ENCODE assay signal across 15 cellular contexts in genomic region chr9:98182889-98183599, GRCh38. TPM values are rescaled to one million over a fixed set of nuclear protein-coding genes. Genes with fewer than 3 reads are reported as not detected.
DNase-seq lines count a peak whose midpoint lies in the region; FAIRE-seq and TF ChIP-seq lines count a peak whose summit lies in the region.
"Had no signal": no experiment of that assay in that cellular context is flagged by ENCODE, and none has a peak within 500 bp of the region (broad histone marks: within the 10 kb centered on the region; RNA-seq: fewer than 3 reads in every experiment).

No MANE protein-coding gene starts in this region.

- TF ChIP-seq POLR2A in sigmoid colon (IDR thresholded peaks at IDR 0.05) = no peak

- H3K4me3 Mint-ChIP-seq in chondrocyte (ENCODE audit: unreplicated experiment) = no peak overlapping the region

- intact Hi-C loops in sigmoid colon (cut with DNase I) = no loop called here

- peaks cover 2% of the 10 kb centered on the region for H3K36me3 Mint-ChIP-seq in chondrocyte (ENCODE audit: low read depth)

- H3K27me3 Mint-ChIP-seq in chondrocyte (ENCODE audit: low read depth) = no peaks in the 10 kb centered on the region

- FAIRE-seq in small intestine (lab: Jason Lieb, UNC) = no peak
- FAIRE-seq: D721Med, GM12891, GM18507, H54, RCC 7860 had no signal

- H3K4me3 ChIP-seq in HL-60 (replicated peaks; ENCODE audit: insufficient read depth, low read length) (peak overlapping the region; percentile 59), liver (ENCODE audit: low read depth in 1 of 3, low read length in 3 of 3) (no peak overlapping the region), small intestine (ENCODE audit: low read depth in 1 of 2, low read length in 2 of 2) (no peak overlapping the region), sigmoid colon (no peak overlapping the region)
- H3K4me3 ChIP-seq: BLaER1 treated with 17β-estradiol and CSF1 and Interleukin-3, amounts not matched to agents 10 nM and 100 nM had no signal

- H3K27me3 ChIP-seq in HL-60 (ENCODE audit: insufficient read depth, poor library complexity, severe bottlenecking) = no peaks in the 10 kb centered on the region
- no peaks in the 10 kb centered on the region for H3K27me3 ChIP-seq in liver (ENCODE audit: control insufficient read depth in 4 of 4, insufficient read depth in 4 of 4, low read length in 3 of 4)
- no peaks in the 10 kb centered on the region for H3K27me3 ChIP-seq in small intestine (ENCODE audit: control insufficient read depth in 2 of 2, insufficient read depth in 2 of 2, low read length in 2 of 2)
- no peaks in the 10 kb centered on the region for H3K27me3 ChIP-seq in sigmoid colon
- H3K27me3 ChIP-seq: BLaER1 treated with 17β-estradiol and CSF1 and Interleukin-3, amounts not matched to agents 10 nM and 100 nM had no signal

- DNase-seq in HL-60 (ENCODE audit: low read depth in 1 of 2, low spot score in 1 of 2) = no peak
- peak; percentile 13 for DNase-seq in chondrocyte (ENCODE audit: low spot score)
- DNase-seq in small intestine = peak; percentile 91
- no peak for DNase-seq in sigmoid colon
- DNase-seq in LoVo (ENCODE audit: low spot score) = no peak
- DNase-seq in HK-2 (ENCODE audit: unreplicated experiment) = no peak
- DNase-seq: NCI-H2081, NCI-H446 treated with DMSO at 0.1 percent for 48 hours had no signal

- H3K4me1 Mint-ChIP-seq in chondrocyte (ENCODE audit: low read depth) = peaks cover 28% of the 10 kb centered on the region

- H3K27ac ChIP-seq in HL-60 (replicated peaks) (peak overlapping the region; percentile 88), liver (ENCODE audit: low read depth in 1 of 2, low read length in 2 of 2) (no peak overlapping the region), small intestine (ENCODE audit: low read depth in 1 of 2, low read length in 1 of 2) (peak overlapping the region; percentile 77 to 94), sigmoid colon (no peak overlapping the region)
- H3K27ac ChIP-seq: BLaER1 treated with 17β-estradiol and CSF1 and Interleukin-3, amounts not matched to agents 10 nM and 100 nM had no signal

- H3K9ac ChIP-seq in liver (ENCODE audit: low read depth in 1 of 2, low read length in 2 of 2) = no peak overlapping the region
- H3K9ac ChIP-seq: BLaER1 treated with 17β-estradiol and CSF1 and Interleukin-3, amounts not matched to agents 10 nM and 100 nM had no signal

- H3K4me1 ChIP-seq in liver (ENCODE audit: control insufficient read depth in 4 of 4, insufficient read depth in 4 of 4, low read length in 3 of 4) (peaks cover 5 to 13% (median 11%) of the 10 kb centered on the region in 4 donors), small intestine (ENCODE audit: control insufficient read depth in 2 of 2, insufficient read depth in 1 of 2, low read depth in 1 of 2, low read length in 1 of 2) (peaks cover 0 to 14% of the 10 kb centered on the region in 2 donors), sigmoid colon (no peaks in the 10 kb centered on the region)

- TF ChIP-seq RAD21 in liver (IDR thresholded peaks at IDR 0.05) = no peak

- 51% methylated on average over 9 of the region's 9 CpGs for WGBS in liver
- WGBS in small intestine, 3 donors = 21 to 65% (median 43%) methylated on average over 9 of the region's 9 CpGs
- WGBS in sigmoid colon, 2 donors = 82 to 88% methylated on average over 9 of the region's 9 CpGs

- no peak for TF ChIP-seq EP300 in sigmoid colon (IDR thresholded peaks at IDR 0.05)

- no peaks in the 10 kb centered on the region for H3K9me3 Mint-ChIP-seq in chondrocyte (ENCODE audit: low read depth)

- no peaks in the 10 kb centered on the region for H3K9me3 ChIP-seq in liver (ENCODE audit: control insufficient read depth in 4 of 4, low read length in 3 of 4)
- no peaks in the 10 kb centered on the region for H3K9me3 ChIP-seq in small intestine (ENCODE audit: control insufficient read depth, low read depth)
- H3K9me3 ChIP-seq in sigmoid colon = no peaks in the 10 kb centered on the region
- H3K9me3 ChIP-seq: BLaER1 treated with 17β-estradiol and CSF1 and Interleukin-3, amounts not matched to agents 10 nM and 100 nM had no signal

- H3K36me3 ChIP-seq in liver (ENCODE audit: control insufficient read depth in 4 of 4, insufficient read depth in 3 of 4, low read depth in 1 of 4, low read length in 3 of 4) (no peaks in the 10 kb centered on the region), small intestine (ENCODE audit: control insufficient read depth in 2 of 2, insufficient read depth in 2 of 2, low read length in 2 of 2) (peaks cover 0 to 2% of the 10 kb centered on the region in 2 donors), sigmoid colon (no peaks in the 10 kb centered on the region)
- H3K36me3 ChIP-seq: BLaER1 treated with 17β-estradiol and CSF1 and Interleukin-3, amounts not matched to agents 10 nM and 100 nM had no signal

- no peak overlapping the region for H3K27ac Mint-ChIP-seq in chondrocyte (ENCODE audit: unreplicated experiment)

- TF ChIP-seq CTCF in HL-60 (IDR thresholded peaks at IDR 0.05; ENCODE audit: insufficient read depth, low read length) (no peak), chondrocyte (IDR thresholded peaks at IDR 0.05) (no peak), liver (IDR thresholded peaks at IDR 0.05; ENCODE audit: low read depth, low read length, missing input control) (no peak), sigmoid colon (IDR thresholded peaks at IDR 0.05) (no peak)

TF ChIP-seq in liver, 16 proteins besides CTCF, POLR2A, EP300 and RAD21:
- TF ChIP-seq REST (IDR thresholded peaks at IDR 0.05) = no peak
- peak; percentile 78 to 80 for TF ChIP-seq HNF4A (conservative IDR thresholded peaks at IDR 0.05)
- peak in 1 of 2 donors; percentile 3 for TF ChIP-seq RXRA (IDR thresholded peaks at IDR 0.05)

RNA-seq across cellular contexts. Expression of gene CORO2A, which starts 9.4 kb away (rescaled TPM):
- total RNA-seq in chondrocyte (10.1 to 17.4 TPM (median 10.2 TPM) in 3 replicates), liver (1 to 10 TPM; 1.3 to 2.8 TPM), sigmoid colon (1 to 10 TPM; 1.2 to 1.8 (median 1.4) TPM)
- polyA plus RNA-seq in liver (1 to 10 TPM; 1.2 to 1.5 TPM), small intestine (10 to 100 TPM; 35.1 to 57.0 (median 45.3) TPM), sigmoid colon (10 to 100 TPM; 16.8 to 39.6 (median 33.3) TPM)

Comparison
In these comparisons a context has a peak if more than half of its experiments do, and no peak if none do; other contexts are left out.
1. DNase-seq: peak in chondrocyte (single experiment) and small intestine (single experiment); none in HL-60 (0 of 2), sigmoid colon (single experiment), LoVo (single experiment) and HK-2 (single experiment).
2. H3K27ac ChIP-seq: peak in HL-60 (single experiment) and small intestine (2 of 2); none in liver (0 of 2) and sigmoid colon (0 of 4).